14 cellular contexts compared by ENCODE assay signal in genomic region chr12:129607756-129608155, GRCh38.
DNase-seq lines count a peak whose midpoint lies in the region; ATAC-seq and TF ChIP-seq lines count a peak whose summit lies in the region.
"Had no signal": no experiment of that assay in that cellular context is flagged by ENCODE, and none has a peak within 500 bp of the region (broad histone marks: within the 10 kb centered on the region; RNA-seq: fewer than 3 reads in every experiment).

No MANE protein-coding gene starts in this region.

- H3K4me1 Mint-ChIP-seq in nephron: peaks cover 55% of the 10 kb centered on the region
- H3K4me1 Mint-ChIP-seq in CD4-positive, alpha-beta memory T cell: no peaks in the 10 kb centered on the region

- TF ChIP-seq CTCF in nephron (IDR thresholded peaks at IDR 0.05; ENCODE audit: unreplicated experiment in 3 of 3) (no peak), smooth muscle cell (IDR thresholded peaks at IDR 0.05; ENCODE audit: borderline replicate concordance, insufficient read depth, poor library complexity, severe bottlenecking) (no peak), GM13977 (IDR thresholded peaks at IDR 0.05; ENCODE audit: extremely low read depth, insufficient read depth, missing control alignments) (no peak)

- H3K36me3 Mint-ChIP-seq in nephron (ENCODE audit: low read depth): no peaks in the 10 kb centered on the region
- no peaks in the 10 kb centered on the region for H3K36me3 Mint-ChIP-seq in CD4-positive, alpha-beta memory T cell

- H3K4me2 ChIP-seq in smooth muscle cell: peak overlapping the region; percentile 33
- H3K4me2 ChIP-seq: BLaER1 treated with 17β-estradiol and CSF1 and Interleukin-3, amounts not matched to agents 10 nM and 100 nM had no signal

- intact Hi-C loops in CD4-positive, alpha-beta memory T cell (cut with micrococcal nuclease): no loop called here
- intact Hi-C loops in left ventricle myocardium superior (cut with micrococcal nuclease): no loop called here

- H4K20me1 ChIP-seq in smooth muscle cell (ENCODE audit: low read depth): no peaks in the 10 kb centered on the region
- H4K20me1 ChIP-seq: BLaER1 treated with 17β-estradiol and CSF1 and Interleukin-3, amounts not matched to agents 10 nM and 100 nM had no signal

- H3K27me3 ChIP-seq in SJCRH30 (no peaks in the 10 kb centered on the region), ectodermal cell (ENCODE audit: control insufficient read depth, insufficient read depth, low read length, poor library complexity, severe bottlenecking) (no peaks in the 10 kb centered on the region), smooth muscle cell (ENCODE audit: low read depth) (no peaks in the 10 kb centered on the region)
- no peaks in the 10 kb centered on the region for H3K27me3 ChIP-seq in CD4-positive, alpha-beta memory T cell (ENCODE audit: insufficient read depth, low read length)
- H3K27me3 ChIP-seq: BLaER1 treated with 17β-estradiol and CSF1 and Interleukin-3, amounts not matched to agents 10 nM and 100 nM had no signal

- H3K9me3 Mint-ChIP-seq in nephron: peaks cover 8% of the 10 kb centered on the region
- peaks cover 0 to 21% (median 3%) of the 10 kb centered on the region in 8 donors for H3K9me3 Mint-ChIP-seq in CD4-positive, alpha-beta memory T cell

- no peaks in the 10 kb centered on the region for H3F3A ChIP-seq in smooth muscle cell (ENCODE audit: low read depth)

- H3K36me3 ChIP-seq in SJCRH30 (no peaks in the 10 kb centered on the region), ectodermal cell (ENCODE audit: control insufficient read depth, insufficient read depth, low read length) (no peaks in the 10 kb centered on the region), smooth muscle cell (ENCODE audit: low read depth) (no peaks in the 10 kb centered on the region)
- no peaks in the 10 kb centered on the region for H3K36me3 ChIP-seq in CD4-positive, alpha-beta memory T cell (ENCODE audit: insufficient read depth, low read length)
- H3K36me3 ChIP-seq: BLaER1 treated with 17β-estradiol and CSF1 and Interleukin-3, amounts not matched to agents 10 nM and 100 nM had no signal

- peaks cover 33% of the 10 kb centered on the region for H3K4me1 ChIP-seq in SJCRH30
- peaks cover 28% of the 10 kb centered on the region for H3K4me1 ChIP-seq in ectodermal cell (ENCODE audit: control insufficient read depth, insufficient read depth, low read length)
- H3K4me1 ChIP-seq in smooth muscle cell (ENCODE audit: low read depth): peaks cover 15% of the 10 kb centered on the region
- H3K4me1 ChIP-seq in CD4-positive, alpha-beta memory T cell (ENCODE audit: insufficient read depth, low read length): no peaks in the 10 kb centered on the region
- H3K4me1 ChIP-seq: BLaER1 treated with 17β-estradiol and CSF1 and Interleukin-3, amounts not matched to agents 10 nM and 100 nM had no signal

- in situ Hi-C loops in GM13977 (cut with MboI; ENCODE audit: low pct_unique_long_range_greater_than_20kb, low sequenced_read_pairs, unreplicated experiment): no loop called here

- no peaks in the 10 kb centered on the region for H3K79me2 ChIP-seq in smooth muscle cell (ENCODE audit: low read depth)

- no peak overlapping the region for H2AFZ ChIP-seq in smooth muscle cell (ENCODE audit: low read depth)

- H3K9ac ChIP-seq in smooth muscle cell (ENCODE audit: low read depth): no peak overlapping the region
- H3K9ac ChIP-seq: BLaER1 treated with 17β-estradiol and CSF1 and Interleukin-3, amounts not matched to agents 10 nM and 100 nM had no signal

- peaks cover 9% of the 10 kb centered on the region for H3K27me3 Mint-ChIP-seq in nephron (ENCODE audit: low read depth)
- no peaks in the 10 kb centered on the region for H3K27me3 Mint-ChIP-seq in CD4-positive, alpha-beta memory T cell

- H3K27ac Mint-ChIP-seq in nephron: peak overlapping the region; percentile 34 to 48 (median 39)
- no peak overlapping the region for H3K27ac Mint-ChIP-seq in CD4-positive, alpha-beta memory T cell

- ATAC-seq in left ventricle myocardium superior: no peak

- WGBS in ectodermal cell, 2 experiments: 88 to 100% methylated on average over 1 of the region's 5 CpGs
- WGBS in smooth muscle cell (ENCODE audit: low lambda C conversion rate): 59% methylated on average over 5 of the region's 5 CpGs

- DNase-seq in SJCRH30 (peak in 1 of 2 experiments; percentile 37), smooth muscle cell (lab: John Stamatoyannopoulos, UW; ENCODE audit: unreplicated experiment) (no peak), CD1c-positive myeloid dendritic cell (ENCODE audit: extremely low spot score) (no peak), left ventricle myocardium superior (no peak), GM13977 (ENCODE audit: low spot score) (no peak)
- no peak for DNase-seq in CD4-positive, alpha-beta memory T cell
- DNase-seq: DMS53, KBM-7, NCI-H1092 treated with DMSO at 0.1 percent for 48 hours, NCI-H1694, NCI-H446 had no signal

- CTCF ChIA-PET in CD4-positive, alpha-beta memory T cell (lab: Charles Lee; ENCODE audit: partially characterized antibody): no interaction called here

- H3K4me3 ChIP-seq in SJCRH30 (no peak overlapping the region), ectodermal cell (ENCODE audit: insufficient read depth, low read depth, low read length) (no peak overlapping the region), smooth muscle cell (no peak overlapping the region)
- no peak overlapping the region for H3K4me3 ChIP-seq in CD4-positive, alpha-beta memory T cell (ENCODE audit: low read length in 2 of 2)
- H3K4me3 ChIP-seq: BLaER1 treated with 17β-estradiol and CSF1 and Interleukin-3, amounts not matched to agents 10 nM and 100 nM had no signal

- POLR2A ChIA-PET in CD4-positive, alpha-beta memory T cell (lab: Charles Lee; ENCODE audit: partially characterized antibody): no interaction called here

- peak overlapping the region in 1 of 3 experiments; percentile 23 for H3K4me3 Mint-ChIP-seq in nephron
- H3K4me3 Mint-ChIP-seq in CD4-positive, alpha-beta memory T cell: no peak overlapping the region

- H3K9me3 ChIP-seq in SJCRH30 (replicated peaks): no peaks in the 10 kb centered on the region
- H3K9me3 ChIP-seq in ectodermal cell (ENCODE audit: control insufficient read depth, low read length): no peaks in the 10 kb centered on the region
- no peaks in the 10 kb centered on the region for H3K9me3 ChIP-seq in smooth muscle cell (replicated peaks; ENCODE audit: low read depth)
- peaks cover 0 to 3% of the 10 kb centered on the region in 2 donors for H3K9me3 ChIP-seq in CD4-positive, alpha-beta memory T cell (ENCODE audit: control insufficient read depth in 1 of 2, low read length in 2 of 2)

- peak overlapping the region; percentile 55; the same call in 1 of the 2 replicates for H3K27ac ChIP-seq in SJCRH30
- H3K27ac ChIP-seq in ectodermal cell (ENCODE audit: insufficient read depth, low read depth, low read length, poor library complexity, severe bottlenecking): peak overlapping the region; percentile 1
- H3K27ac ChIP-seq in smooth muscle cell (ENCODE audit: low read depth): no peak overlapping the region
- no peak overlapping the region for H3K27ac ChIP-seq in CD4-positive, alpha-beta memory T cell (ENCODE audit: low read depth, low read length)
- H3K27ac ChIP-seq: BLaER1 treated with 17β-estradiol and CSF1 and Interleukin-3, amounts not matched to agents 10 nM and 100 nM had no signal

Comparison
In these comparisons a context has a peak if more than half of its experiments do, and no peak if none do; other contexts are left out.
1. H3K27ac ChIP-seq: peak in SJCRH30 (single experiment) and ectodermal cell (single experiment); none in smooth muscle cell (single experiment) and CD4-positive, alpha-beta memory T cell (single experiment).
2. H3K27ac Mint-ChIP-seq: peak in nephron (3 of 3); none in CD4-positive, alpha-beta memory T cell (0 of 7).